20 cellular contexts compared by ENCODE assay signal in genomic region chr13:41520699-41521630, GRCh38.
DNase-seq lines count a peak whose midpoint lies in the region; ATAC-seq and TF ChIP-seq lines count a peak whose summit lies in the region.
"Had no signal": no experiment of that assay in that cellular context is flagged by ENCODE, and none has a peak within 500 bp of the region (broad histone marks: within the 10 kb centered on the region; RNA-seq: fewer than 3 reads in every experiment).

No MANE protein-coding gene starts in this region.

- peak overlapping the region; percentile 63 for H2AFZ ChIP-seq in neural progenitor cell (replicated peaks)

- no peak for DNase-seq in CD4-positive, CD25-positive, alpha-beta regulatory T cell
- DNase-seq in HL-60 (ENCODE audit: low read depth in 1 of 2, low spot score in 1 of 2) = no peak
- no peak for DNase-seq in neural progenitor cell (ENCODE audit: low spot score)
- no peak for DNase-seq in midbrain (lab: John Stamatoyannopoulos, UW)
- DNase-seq in SKM-1 (lab: John Stamatoyannopoulos, UW; ENCODE audit: unreplicated experiment) = no peak
- no peak for DNase-seq in posterior cingulate gyrus
- DNase-seq: activated CD4-positive, alpha-beta T cell treated with anti-CD3 and anti-CD28 coated beads for 1 hour; activated naive CD4-positive, alpha-beta T cell treated with anti-CD3 and anti-CD28 coated beads for 36 hours; activated T-cell treated with anti-CD3 and anti-CD28 coated beads, Interleukin-2, amount 50 U/mL, for 72 hours; CD4-positive, alpha-beta memory T cell; islet precursor cell; NCI-H1092 treated with DMSO at 0.1 percent for 48 hours; NCI-H2029; transverse colon had no signal

- no peaks in the 10 kb centered on the region for H3F3A ChIP-seq in neural progenitor cell (ENCODE audit: low read depth)

- no peaks in the 10 kb centered on the region for H3K27me3 ChIP-seq in CD4-positive, CD25-positive, alpha-beta regulatory T cell (ENCODE audit: control insufficient read depth, insufficient read depth, low read length)
- no peaks in the 10 kb centered on the region for H3K27me3 ChIP-seq in HL-60 (ENCODE audit: insufficient read depth, poor library complexity, severe bottlenecking)
- H3K27me3 ChIP-seq in neural progenitor cell = no peaks in the 10 kb centered on the region
- H3K27me3 ChIP-seq: cardiac muscle cell, transverse colon had no signal

- no peak overlapping the region for H3K27ac ChIP-seq in CD4-positive, CD25-positive, alpha-beta regulatory T cell (ENCODE audit: insufficient read depth, low read length, poor library complexity, severe bottlenecking)
- H3K27ac ChIP-seq in HL-60 (replicated peaks) (peak overlapping the region; percentile 46), neural progenitor cell (no peak overlapping the region)
- H3K27ac ChIP-seq: cardiac muscle cell, transverse colon had no signal

- peak overlapping the region in 2 of 3 donors; percentile 51 to 52 for H3K27ac Mint-ChIP-seq in CD4-positive, CD25-positive, alpha-beta regulatory T cell
- H3K27ac Mint-ChIP-seq in activated T-helper 17 cell treated with anti-CD3 and anti-CD28 coated beads, Interleukin-2, amount 50 U/mL, for 72 hours = peak overlapping the region; percentile 50
- H3K27ac Mint-ChIP-seq in neural progenitor cell = no peak overlapping the region
- H3K27ac Mint-ChIP-seq: activated naive CD4-positive, alpha-beta T cell treated with anti-CD3 and anti-CD28 coated beads for 36 hours; activated T-cell treated with anti-CD3 and anti-CD28 coated beads, Interleukin-2, amount 50 U/mL, for 72 hours; nephron had no signal

- no peaks in the 10 kb centered on the region for H3K9me3 ChIP-seq in CD4-positive, CD25-positive, alpha-beta regulatory T cell (ENCODE audit: control insufficient read depth in 2 of 2, low read length in 2 of 2)
- no peaks in the 10 kb centered on the region for H3K9me3 ChIP-seq in neural progenitor cell (ENCODE audit: low read depth)
- H3K9me3 ChIP-seq: transverse colon had no signal

- peaks cover 0 to 5% (median under 1%) of the 10 kb centered on the region in 4 donors for H3K4me1 Mint-ChIP-seq in CD4-positive, CD25-positive, alpha-beta regulatory T cell
- no peaks in the 10 kb centered on the region for H3K4me1 Mint-ChIP-seq in activated T-helper 17 cell treated with anti-CD3 and anti-CD28 coated beads, Interleukin-2, amount 50 U/mL, for 72 hours
- H3K4me1 Mint-ChIP-seq in neural progenitor cell = no peaks in the 10 kb centered on the region
- H3K4me1 Mint-ChIP-seq: nephron had no signal

- H3K4me1 ChIP-seq in CD4-positive, CD25-positive, alpha-beta regulatory T cell (ENCODE audit: control insufficient read depth, insufficient read depth, low read length, poor library complexity, severe bottlenecking) = no peaks in the 10 kb centered on the region
- no peaks in the 10 kb centered on the region for H3K4me1 ChIP-seq in neural progenitor cell
- H3K4me1 ChIP-seq: transverse colon had no signal

- H3K36me3 Mint-ChIP-seq in CD4-positive, CD25-positive, alpha-beta regulatory T cell = no peaks in the 10 kb centered on the region
- H3K36me3 Mint-ChIP-seq in activated T-helper 17 cell treated with anti-CD3 and anti-CD28 coated beads, Interleukin-2, amount 50 U/mL, for 72 hours (ENCODE audit: low read depth) = no peaks in the 10 kb centered on the region
- H3K36me3 Mint-ChIP-seq in neural progenitor cell = no peaks in the 10 kb centered on the region
- H3K36me3 Mint-ChIP-seq: CD4-positive, alpha-beta memory T cell had no signal

- intact Hi-C loops in posterior cingulate gyrus (cut with DNase I) = no loop called here

- H4K20me1 ChIP-seq in neural progenitor cell (ENCODE audit: low read depth) = no peaks in the 10 kb centered on the region

- peaks cover 0 to 1% (median 0%) of the 10 kb centered on the region in 7 donors for H3K9me3 Mint-ChIP-seq in CD4-positive, CD25-positive, alpha-beta regulatory T cell
- no peaks in the 10 kb centered on the region for H3K9me3 Mint-ChIP-seq in activated T-helper 17 cell treated with anti-CD3 and anti-CD28 coated beads, Interleukin-2, amount 50 U/mL, for 72 hours
- peaks cover 7% of the 10 kb centered on the region for H3K9me3 Mint-ChIP-seq in neural progenitor cell
- H3K9me3 Mint-ChIP-seq: activated naive CD4-positive, alpha-beta T cell treated with anti-CD3 and anti-CD28 coated beads for 36 hours had no signal

- no peak for ATAC-seq in CD4-positive, CD25-positive, alpha-beta regulatory T cell (ENCODE audit: low read depth in 2 of 2)
- ATAC-seq in activated T-helper 17 cell treated with anti-CD3 and anti-CD28 coated beads, Interleukin-2, amount 50 U/mL, for 72 hours (replicated peaks) = no peak
- no peak for ATAC-seq in HG03469 (IDR thresholded peaks at IDR 0.05; ENCODE audit: unreplicated experiment)
- ATAC-seq: activated T-cell treated with anti-CD3 and anti-CD28 coated beads, Interleukin-2, amount 50 U/mL, for 72 hours; Panc1; sciatic nerve had no signal

- H3K9ac ChIP-seq in neural progenitor cell = no peak overlapping the region

- H3K4me3 Mint-ChIP-seq in CD4-positive, CD25-positive, alpha-beta regulatory T cell = no peak overlapping the region
- H3K4me3 Mint-ChIP-seq in activated T-helper 17 cell treated with anti-CD3 and anti-CD28 coated beads, Interleukin-2, amount 50 U/mL, for 72 hours = no peak overlapping the region
- no peak overlapping the region for H3K4me3 Mint-ChIP-seq in neural progenitor cell
- H3K4me3 Mint-ChIP-seq: activated naive CD4-positive, alpha-beta T cell treated with anti-CD3 and anti-CD28 coated beads for 36 hours; activated T-cell treated with anti-CD3 and anti-CD28 coated beads, Interleukin-2, amount 50 U/mL, for 72 hours; CD4-positive, alpha-beta memory T cell; nephron had no signal

- no peaks in the 10 kb centered on the region for H3K36me3 ChIP-seq in CD4-positive, CD25-positive, alpha-beta regulatory T cell (ENCODE audit: control insufficient read depth, insufficient read depth, low read length)
- no peaks in the 10 kb centered on the region for H3K36me3 ChIP-seq in neural progenitor cell
- H3K36me3 ChIP-seq: cardiac muscle cell, transverse colon had no signal

- H3K27me3 Mint-ChIP-seq in CD4-positive, CD25-positive, alpha-beta regulatory T cell = no peaks in the 10 kb centered on the region
- no peaks in the 10 kb centered on the region for H3K27me3 Mint-ChIP-seq in activated T-helper 17 cell treated with anti-CD3 and anti-CD28 coated beads, Interleukin-2, amount 50 U/mL, for 72 hours
- H3K27me3 Mint-ChIP-seq in neural progenitor cell (ENCODE audit: insufficient read depth, low read depth) = peaks cover 4% of the 10 kb centered on the region
- H3K27me3 Mint-ChIP-seq: CD4-positive, alpha-beta memory T cell had no signal

- no peak overlapping the region for H3K4me3 ChIP-seq in CD4-positive, CD25-positive, alpha-beta regulatory T cell (ENCODE audit: low read depth, low read length)
- H3K4me3 ChIP-seq in HL-60 (replicated peaks; ENCODE audit: insufficient read depth, low read length) (no peak overlapping the region), neural progenitor cell (no peak overlapping the region)
- H3K4me3 ChIP-seq: cardiac muscle cell, transverse colon had no signal

- TF ChIP-seq CTCF in HL-60 (IDR thresholded peaks at IDR 0.05; ENCODE audit: insufficient read depth, low read length) = no peak
- TF ChIP-seq CTCF in neural progenitor cell (IDR thresholded peaks at IDR 0.05) = no peak

- no peak overlapping the region for H3K4me2 ChIP-seq in neural progenitor cell

- no peaks in the 10 kb centered on the region for H3K79me2 ChIP-seq in neural progenitor cell (ENCODE audit: low read depth)
